Comparison of ENCODE assay signal across 17 cellular contexts in the genomic region with DNA sequence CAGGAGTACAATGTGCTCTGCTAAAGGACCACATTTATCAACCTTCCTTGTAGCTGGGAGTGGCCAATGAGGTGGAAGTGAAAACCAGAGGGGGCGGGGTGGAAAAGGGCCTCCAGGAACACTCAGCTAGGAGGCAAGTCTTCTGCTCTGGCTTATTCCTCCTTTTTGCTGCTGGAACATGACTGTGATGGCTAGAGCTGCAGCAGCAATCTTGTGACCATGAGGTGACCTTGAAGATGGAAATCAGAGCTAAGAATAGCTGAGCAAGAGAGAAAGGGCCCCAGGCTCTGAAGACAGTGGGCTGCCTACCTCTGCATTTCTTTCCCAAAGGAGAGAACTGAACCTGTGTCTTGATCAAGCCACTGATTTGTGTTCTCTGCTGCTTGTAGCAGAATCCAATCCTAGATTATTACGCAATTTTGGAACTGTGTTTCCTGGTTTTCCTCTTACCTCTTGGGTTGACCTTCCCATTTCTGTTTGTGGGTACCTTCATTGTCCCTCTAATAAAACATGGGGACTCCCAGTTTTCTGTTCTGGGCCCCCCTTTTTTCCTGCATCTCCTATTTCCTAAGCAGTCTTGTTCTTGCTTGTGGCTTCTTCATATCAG. TPM values are rescaled to one million over a fixed set of nuclear protein-coding genes. Genes with fewer than 3 reads are reported as not detected.
A peak's percentile ranks its signal among the peaks of the same experiment; 100 is the strongest.
DNase-seq lines count a peak whose midpoint lies in the region; ATAC-seq, FAIRE-seq and TF ChIP-seq lines count a peak whose summit lies in the region.
"Had no signal": no experiment of that assay in that cellular context is flagged by ENCODE, and none has a peak within 500 bp of the region (broad histone marks: within the 10 kb centered on the region; RNA-seq: fewer than 3 reads in every experiment).

No MANE protein-coding gene starts in this region.

- ATAC-seq in HCT116 (no peak), K562 (no peak), HG02970 (IDR thresholded peaks at IDR 0.05; ENCODE audit: low FRiP score, unreplicated experiment) (no peak)
- ATAC-seq: CD8-positive, alpha-beta T cell had no signal

- 0 out of 2 replicates have a peak, but pooled peaks cover 8% of the 10 kb centered on the region for H3K27me3 ChIP-seq in HCT116 (ENCODE audit: insufficient read depth, low read length)
- H3K27me3 ChIP-seq in K562 (ENCODE audit: control insufficient read depth in 2 of 2, insufficient read depth in 2 of 2, low read length in 2 of 2): peaks cover 18 to 33% of the 10 kb centered on the region in 2 experiments
- H3K27me3 ChIP-seq: BLaER1 treated with 17β-estradiol and CSF1 and Interleukin-3, amounts not matched to agents 10 nM and 100 nM had no signal

- RAD21 ChIA-PET in HCT116 (lab: Charles Lee; ENCODE audit: low non-redundant PET in 1 of 2, low total read pairs in 2 of 2, uncharacterized antibody in 2 of 2, unreplicated experiment in 2 of 2): no interaction called here

- H3K9me2 ChIP-seq in HCT116 (ENCODE audit: insufficient read depth): no peaks in the 10 kb centered on the region

- no peaks in the 10 kb centered on the region for H4K20me1 ChIP-seq in HCT116 (ENCODE audit: insufficient read depth)
- H4K20me1 ChIP-seq in K562 (replicated peaks; ENCODE audit: control insufficient read depth, insufficient read depth, low read length): peaks cover 7% of the 10 kb centered on the region
- H4K20me1 ChIP-seq: BLaER1 treated with 17β-estradiol and CSF1 and Interleukin-3, amounts not matched to agents 10 nM and 100 nM had no signal

- H3K36me3 ChIP-seq in HCT116 (ENCODE audit: control insufficient read depth in 1 of 2, insufficient read depth in 2 of 2, low read length in 2 of 2) (no peaks in the 10 kb centered on the region), K562 (ENCODE audit: control insufficient read depth, insufficient read depth, low read length) (no peaks in the 10 kb centered on the region)
- H3K36me3 ChIP-seq: BLaER1 treated with 17β-estradiol and CSF1 and Interleukin-3, amounts not matched to agents 10 nM and 100 nM; HAP-1 had no signal

- WGBS in K562 (ENCODE audit: insufficient coverage, low coverage, missing lambda C conversion rate): 6% methylated on average over 2 of the region's 2 CpGs

- TF ChIP-seq POLR2A in HCT116 (IDR thresholded peaks at IDR 0.05; ENCODE audit: borderline replicate concordance, extremely low read depth, insufficient read depth, insufficient read length): no peak
- no peak for TF ChIP-seq POLR2A in K562 (conservative IDR thresholded peaks at IDR 0.05)

- intact Hi-C loops in HCT116 (cut with micrococcal nuclease): no loop called here
- intact Hi-C loops in K562 (cut with micrococcal nuclease): no loop called here

- CTCF ChIA-PET in HCT116 (lab: Charles Lee) (no interaction called here), K562 (lab: Yijun Ruan, JAX; ENCODE audit: low intra/inter-chr PET ratio) (no interaction called here)

- H3K27ac ChIP-seq in HCT116 (ENCODE audit: low read depth, low read length) (no peak overlapping the region), K562 (ENCODE audit: extremely low read depth, low read depth, low read length) (no peak overlapping the region)
- H3K27ac ChIP-seq: BLaER1 treated with 17β-estradiol and CSF1 and Interleukin-3, amounts not matched to agents 10 nM and 100 nM had no signal

- BruUV-seq in HCT116 (replicated peaks; lab: Mats Ljungman, UMichigan): no TSS peak
- BruUV-seq in K562 (replicated peaks; lab: Mats Ljungman, UMichigan): no TSS peak

- TF ChIP-seq EP300 in Ishikawa (IDR thresholded peaks at IDR 0.05; ENCODE audit: borderline replicate concordance): no peak
- no peak for TF ChIP-seq EP300 in K562 (IDR thresholded peaks at IDR 0.05; ENCODE audit: low read length)

- TF ChIP-seq CTCF in HCT116 (IDR thresholded peaks at IDR 0.05 in 2 of 3, conservative IDR thresholded peaks at IDR 0.05 in 1 of 3; ENCODE audit: borderline replicate concordance in 1 of 3, insufficient read depth in 1 of 3, low read depth in 2 of 3, low read length in 2 of 3): no peak
- TF ChIP-seq CTCF in K562 (IDR thresholded peaks at IDR 0.05 in 2 of 3, conservative IDR thresholded peaks at IDR 0.05 in 1 of 3; ENCODE audit: insufficient read depth in 2 of 3, low read depth in 1 of 3, low read length in 3 of 3): no peak

- H3K9ac ChIP-seq in HCT116 (ENCODE audit: low read length): no peak overlapping the region
- no peak overlapping the region for H3K9ac ChIP-seq in K562 (ENCODE audit: insufficient read depth in 1 of 2, low read depth in 2 of 2, low read length in 2 of 2)
- H3K9ac ChIP-seq: BLaER1 treated with 17β-estradiol and CSF1 and Interleukin-3, amounts not matched to agents 10 nM and 100 nM had no signal

- H2AFZ ChIP-seq in HCT116 (ENCODE audit: low read depth, low read length, poor library complexity, severe bottlenecking): no peak overlapping the region
- no peak overlapping the region for H2AFZ ChIP-seq in K562 (ENCODE audit: low read depth, low read length)

- no peak for TF ChIP-seq RAD21 in HCT116 (IDR thresholded peaks at IDR 0.05; ENCODE audit: low read depth)
- TF ChIP-seq RAD21 in Ishikawa (IDR thresholded peaks at IDR 0.05; ENCODE audit: low read depth): no peak
- TF ChIP-seq RAD21 in K562 (CRISPR knock-in tag; conservative IDR thresholded peaks at IDR 0.05 in 1 of 2, IDR thresholded peaks at IDR 0.05 in 1 of 2): no peak

- H3K4me2 ChIP-seq in HCT116 (ENCODE audit: low read length) (no peak overlapping the region), K562 (ENCODE audit: insufficient read depth, low read length) (no peak overlapping the region)

- no peak for FAIRE-seq in K562 (lab: Jason Lieb, UNC)
- FAIRE-seq: A204.1, HTR-8/SVneo had no signal

- H3K4me1 ChIP-seq in HCT116 (ENCODE audit: control insufficient read depth in 1 of 2, insufficient read depth in 2 of 2, low read length in 2 of 2) (no peaks in the 10 kb centered on the region), K562 (replicated peaks in 1 of 2; ENCODE audit: control insufficient read depth in 2 of 2, insufficient read depth in 2 of 2, low read length in 2 of 2) (peaks cover 3 to 4% of the 10 kb centered on the region in 2 experiments; a peak in 4 of 5 replicates)
- H3K4me1 ChIP-seq: HAP-1 had no signal

- no peaks in the 10 kb centered on the region for H3K79me2 ChIP-seq in HCT116 (ENCODE audit: insufficient read depth, low read length)
- no peaks in the 10 kb centered on the region for H3K79me2 ChIP-seq in K562 (ENCODE audit: control insufficient read depth, insufficient read depth, low read length)

- POLR2A ChIA-PET in HCT116 (lab: Charles Lee): interaction anchor here (0.7 kb wide), 1 partner anchor 875 kb away, joined by 5 read pairs; no protein-coding TSS in a partner anchor
- POLR2A ChIA-PET in K562 (lab: Yijun Ruan, JAX): no interaction called here

- no peak for DNase-seq in HCT116 (ENCODE audit: low read depth, low spot score)
- DNase-seq in K562 (ENCODE audit: extremely low read depth in 1 of 4, low spot score in 3 of 4): no peak
- no peak for DNase-seq in SHP77 treated with DMSO at 0.1 percent for 48 hours (lab: John Stamatoyannopoulos, UW)
- no peak for DNase-seq in SIG-M5 treated with dmso at 0.1 percent for 504 hours (lab: John Stamatoyannopoulos, UW; ENCODE audit: unreplicated experiment)
- no peak for DNase-seq in hepatic stellate cell (ENCODE audit: low spot score)
- DNase-seq: Calu3; CD8-positive, alpha-beta T cell; DMS79 treated with DMSO at 0.1 percent for 48 hours; GF-D8; HFFc6 had no signal

- H3K9me1 ChIP-seq in K562 (ENCODE audit: control insufficient read depth, insufficient read depth, low read length): no peaks in the 10 kb centered on the region

- H3K4me3 ChIP-seq in HCT116 (replicated peaks in 1 of 2; ENCODE audit: low read depth in 1 of 2, low read length in 2 of 2) (no peak overlapping the region), K562 (no peak overlapping the region)
- H3K4me3 ChIP-seq: BLaER1 treated with 17β-estradiol and CSF1 and Interleukin-3, amounts not matched to agents 10 nM and 100 nM; HAP-1 had no signal

- H3K9me3 ChIP-seq in HCT116 (ENCODE audit: control insufficient read depth in 1 of 2, insufficient read depth in 1 of 2, low read depth in 1 of 2, low read length in 2 of 2) (no peaks in the 10 kb centered on the region), K562 (replicated peaks; ENCODE audit: control insufficient read depth, insufficient read depth, low read depth, low read length) (no peaks in the 10 kb centered on the region)
- H3K9me3 ChIP-seq: HAP-1 had no signal

- in situ Hi-C loops in K562 (cut with MboI): no loop called here

TF ChIP-seq in Ishikawa, 13 proteins besides CTCF, POLR2A, EP300 and RAD21:
- peak; percentile 69 for TF ChIP-seq CEBPB (IDR thresholded peaks at IDR 0.05)
- TF ChIP-seq ZBTB7A (IDR thresholded peaks at IDR 0.05; ENCODE audit: low read depth): no peak

TF ChIP-seq in K562, 482 proteins besides CTCF, POLR2A, EP300 and RAD21 (continues in another document):
- no peak for TF ChIP-seq HDAC6 (IDR thresholded peaks at IDR 0.05; ENCODE audit: low read depth, low read length)
- TF ChIP-seq TOE1 (IDR thresholded peaks at IDR 0.05; ENCODE audit: borderline replicate concordance): no peak
- no peak for TF ChIP-seq TOE1 (CRISPR knock-in tag; IDR thresholded peaks at IDR 0.05; ENCODE audit: borderline replicate concordance, low read depth)
- peak; percentile 95 for TF ChIP-seq RBM25 (IDR thresholded peaks at IDR 0.05; ENCODE audit: low read depth, low read length, severe bottlenecking)
- TF ChIP-seq HLTF (IDR thresholded peaks at IDR 0.05): 0 out of 2 replicates have a peak, but pooled peaks have one; percentile 33
- TF ChIP-seq CEBPB (tag; IDR thresholded peaks at IDR 0.05): peak; percentile 90

RNA-seq across cellular contexts. Expression of a gene that starts 36.4 kb away (rescaled TPM):
- 1.5 TPM for total RNA-seq in HCT116 (2021; ENCODE audit: unreplicated experiment)
- 1.7 and 2.3 TPM in 2 replicates for polyA plus RNA-seq in HCT116 (2012)
- total RNA-seq in K562 (2011; cell fraction: chromatin; rRNA removed; ENCODE audit: low replicate concordance): not detected in 2 replicates
- not detected in 2 replicates for total RNA-seq in K562 (2011; cell fraction: nucleolus; rRNA removed)
- not detected in 2 replicates for total RNA-seq in K562 (2011; cell fraction: nucleoplasm; rRNA removed)
- not detected in 2 replicates for total RNA-seq in K562 (2014; rRNA removed)
- not detected in 2 replicates for total RNA-seq in K562 (2014; rRNA removed; fragmentation: Illumina TruSeq; extraction: Trizol)
- total RNA-seq in K562 (2015; rRNA removed; fragmentation: Illumina TruSeq; extraction: Trizol): not detected in 2 replicates
- total RNA-seq in K562 (2021): 0.04 TPM in 1 of 2 replicates, not detected in the other
- polyA plus RNA-seq in K562 (2011; rRNA removed): not detected in 2 replicates
- polyA plus RNA-seq in K562 (2011; cell fraction: cytosol; rRNA removed): 0.01 and 0.03 TPM in 2 replicates
- not detected in 2 replicates for polyA plus RNA-seq in K562 (2011; cell fraction: nucleus; rRNA removed)
- polyA plus RNA-seq in K562 (2012): 0.05 and 0.07 TPM in 2 replicates
- not detected in 2 replicates for polyA plus RNA-seq in K562 (2014; fragmentation: Illumina TruSeq; extraction: Trizol)
- polyA plus RNA-seq in K562 (2014; fragmentation: Nextera tagmentation; extraction: Ambion mirVana): under 1 TPM in 1 of 2 experiments, not detected in 1; 0.01 TPM
- polyA plus RNA-seq in K562 (2014; rRNA removed): not detected in 2 replicates
- not detected in 2 replicates for polyA minus RNA-seq in K562 (2011; rRNA and poly(A)+ RNA removed)
- not detected in 2 replicates for polyA minus RNA-seq in K562 (2011; cell fraction: cytosol; rRNA and poly(A)+ RNA removed)
- polyA minus RNA-seq in K562 (2011; cell fraction: nucleus; rRNA and poly(A)+ RNA removed): not detected in 2 replicates
- total RNA-seq: CD8-positive, alpha-beta T cell; HFFc6 had no signal
- polyA plus RNA-seq: AG04450 had no signal
